In the genomic region with DNA sequence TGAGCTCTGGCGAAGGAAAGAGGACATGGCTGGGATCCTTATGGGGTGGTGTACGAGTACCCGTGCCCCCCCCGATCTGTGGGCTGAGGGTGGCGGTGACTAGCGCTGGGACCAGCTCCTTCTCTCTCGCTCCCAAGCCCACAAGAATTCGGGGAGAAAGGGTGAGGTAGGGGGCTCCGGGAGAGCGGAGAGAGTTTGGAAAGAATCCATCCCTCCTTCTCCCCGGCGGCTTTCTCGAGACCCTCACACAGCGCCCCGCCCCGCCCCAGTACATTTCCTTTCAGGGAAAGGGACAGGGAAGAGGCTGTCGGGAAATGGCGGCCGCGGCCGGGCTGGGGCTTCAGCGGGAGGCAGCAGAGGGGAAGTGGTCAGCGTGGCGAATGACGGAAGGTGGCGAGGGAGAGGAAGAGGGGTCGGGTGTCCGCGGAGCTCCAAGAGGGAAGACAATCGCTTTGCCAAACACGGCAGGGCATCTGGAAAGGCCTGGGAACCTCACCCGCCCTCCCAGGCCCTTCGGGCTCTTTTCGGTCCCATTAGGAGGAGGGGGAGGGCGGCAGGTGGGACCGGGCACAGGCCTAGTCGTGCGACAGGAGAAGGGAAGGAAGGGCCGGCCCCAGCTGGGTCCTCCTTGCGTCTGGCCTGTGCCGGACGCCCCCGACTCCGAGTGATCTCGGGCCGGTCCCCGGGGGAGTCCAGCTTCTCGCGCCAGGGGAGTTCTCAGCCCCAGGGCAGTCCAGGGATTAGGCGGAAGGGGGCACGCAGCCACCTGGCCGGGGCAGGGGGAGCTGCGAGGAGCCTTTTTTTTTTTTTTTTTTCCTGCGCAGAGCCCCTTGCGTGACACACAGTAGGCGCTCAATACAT, we compare ENCODE assay signal across 8 cellular contexts. TPM values are rescaled to one million over a fixed set of nuclear protein-coding genes. Genes with fewer than 3 reads are reported as not detected.
DNase-seq lines count a peak whose midpoint lies in the region; ATAC-seq and TF ChIP-seq lines count a peak whose summit lies in the region.

No MANE protein-coding gene starts in this region.

- no peak overlapping the region for H3K27ac ChIP-seq in mammary epithelial cell (ENCODE audit: insufficient read depth, low read depth, low read length)
- peak overlapping the region; percentile 91 for H3K27ac ChIP-seq in iPS-20b (ENCODE audit: low read length)

- POLR2A ChIA-PET in T-cell (lab: Charles Lee), result interaction anchor here (0.6 to 0.7 kb wide), 5 partner anchors 19 to 510 kb away, joined by 3 to 9 read pairs (median 7); no protein-coding TSS in a partner anchor

- WGBS in mammary epithelial cell (ENCODE audit: low coverage, missing lambda C conversion rate), result 31% methylated on average over 14 of the region's 56 CpGs

- H3K4me3 ChIP-seq in mammary epithelial cell (replicated peaks in 1 of 3; ENCODE audit: insufficient read depth in 1 of 3, low read depth in 2 of 3, low read length in 3 of 3), result peak overlapping the region in 2 of 3 experiments; percentile 37 to 43
- peak overlapping the region; percentile 73 for H3K4me3 ChIP-seq in iPS-20b (ENCODE audit: low read length)
- H3K4me3 ChIP-seq in skeletal muscle satellite cell (ENCODE audit: low read length), result peak overlapping the region; percentile 71

- peaks cover 8% of the 10 kb centered on the region for H3K36me3 Mint-ChIP-seq in T-cell

- H3K4me2 ChIP-seq in mammary epithelial cell (ENCODE audit: insufficient read depth, low read depth, low read length) (peak overlapping the region; percentile 72), skeletal muscle satellite cell (ENCODE audit: low read length) (peak overlapping the region; percentile 84)

- dilution Hi-C loops in mammary epithelial cell (cut with HindIII; ENCODE audit: low sequenced_read_pairs), result no loop called here

- intact Hi-C loops in mammary epithelial cell (cut with micrococcal nuclease), result loop anchor here (5.0 kb wide), 3 partner anchors 134 to 199 kb away; a partner anchor contains a TSS

- H3K9me3 ChIP-seq in mammary epithelial cell (replicated peaks; ENCODE audit: insufficient read depth, low read length) (no peaks in the 10 kb centered on the region), iPS-20b (ENCODE audit: insufficient read depth, low read depth, low read length) (no peaks in the 10 kb centered on the region), skeletal muscle satellite cell (replicated peaks; ENCODE audit: low read length) (no peaks in the 10 kb centered on the region)

- in situ Hi-C loops in mammary epithelial cell (cut with MboI; ENCODE audit: low sequenced_read_pairs in 2 of 2), result no loop called here

- peak overlapping the region; percentile 83 for H2AFZ ChIP-seq in mammary epithelial cell (ENCODE audit: low read depth, low read length)

- H3K4me3 Mint-ChIP-seq in T-cell, result peak overlapping the region; percentile 80 to 94 (median 86)

- peak; percentile 48 for ATAC-seq in HG03135 (IDR thresholded peaks at IDR 0.05; ENCODE audit: unreplicated experiment)
- peak; percentile 30 to 57 (median 44) for ATAC-seq in T-cell (replicated peaks in 1 of 4)

- BruUV-seq in mammary epithelial cell (replicated peaks; lab: Mats Ljungman, UMichigan), result no TSS peak

- no peaks in the 10 kb centered on the region for H3K36me3 ChIP-seq in mammary epithelial cell (ENCODE audit: insufficient read depth, low read length)
- peaks cover 10% of the 10 kb centered on the region for H3K36me3 ChIP-seq in iPS-20b (ENCODE audit: insufficient read depth, low read depth, low read length)
- H3K36me3 ChIP-seq in skeletal muscle satellite cell (ENCODE audit: insufficient read depth, low read length), result no peaks in the 10 kb centered on the region

- H3K27me3 ChIP-seq in mammary epithelial cell (ENCODE audit: insufficient read depth, low read length) (no peaks in the 10 kb centered on the region), iPS-20b (ENCODE audit: insufficient read depth, low read length) (no peaks in the 10 kb centered on the region), skeletal muscle satellite cell (ENCODE audit: control insufficient read depth, insufficient read depth, low read length) (no peaks in the 10 kb centered on the region)

- H3K4me1 Mint-ChIP-seq in T-cell, result peaks cover 24 to 46% (median 28%) of the 10 kb centered on the region in 3 donors

- H3K27me3 Mint-ChIP-seq in T-cell, result peaks cover 0 to 8% of the 10 kb centered on the region in 2 donors

- peaks cover 3% of the 10 kb centered on the region for H3K4me1 ChIP-seq in mammary epithelial cell (ENCODE audit: insufficient read depth, low read length)
- H3K4me1 ChIP-seq in iPS-20b (ENCODE audit: insufficient read depth, low read length), result no peaks in the 10 kb centered on the region; the same call in 1 of the 2 replicates
- H3K4me1 ChIP-seq in skeletal muscle satellite cell (ENCODE audit: control insufficient read depth, insufficient read depth, low read length), result peaks cover 8% of the 10 kb centered on the region

- CTCF ChIA-PET in T-cell (lab: Charles Lee) (interaction anchor here (0.6 to 1.2 kb wide), 5 partner anchors 9 to 736 kb away, joined by 3 to 8 read pairs (median 4); no protein-coding TSS in a partner anchor), mammary epithelial cell (lab: Charles Lee; ENCODE audit: low non-redundant PET) (no interaction called here)

- peak; percentile 11 to 16 for DNase-seq in activated CD4-positive, alpha-beta T cell treated with anti-CD3 and anti-CD28 coated beads for 4 hours
- no peak for DNase-seq in activated CD4-positive, alpha-beta T cell treated with anti-CD3 and anti-CD28 coated beads for 1 hour
- DNase-seq in T-cell (peak in 23 of 34 experiments; percentile 3 to 25 (median 13)), mammary epithelial cell (no peak), SKM-1 treated with dmso at 0.1 percent for 144 hours (lab: John Stamatoyannopoulos, UW; ENCODE audit: unreplicated experiment) (no peak)

- no peaks in the 10 kb centered on the region for H3K9me3 Mint-ChIP-seq in T-cell

- TF ChIP-seq CTCF in mammary epithelial cell (conservative IDR thresholded peaks at IDR 0.05 in 1 of 2, IDR thresholded peaks at IDR 0.05 in 1 of 2; ENCODE audit: extremely low read depth in 1 of 2, insufficient read depth in 1 of 2, low read depth in 1 of 2, low read length in 2 of 2), result no peak

- no peaks in the 10 kb centered on the region for H3K79me2 ChIP-seq in mammary epithelial cell (ENCODE audit: insufficient read depth, low read length)

- no peaks in the 10 kb centered on the region for H4K20me1 ChIP-seq in mammary epithelial cell (ENCODE audit: insufficient read depth, low read length)

- no peak overlapping the region for H3K9ac ChIP-seq in mammary epithelial cell (ENCODE audit: insufficient read depth, low read length)
- peak overlapping the region; percentile 89 for H3K9ac ChIP-seq in iPS-20b (ENCODE audit: low read depth, low read length)
- H3K9ac ChIP-seq in skeletal muscle satellite cell (ENCODE audit: low read depth, low read length), result peak overlapping the region; percentile 93

- H3K27ac Mint-ChIP-seq in T-cell, result peak overlapping the region; percentile 87 to 91

RNA-seq across cellular contexts. Expression of a gene that starts 10.2 kb away (rescaled TPM):
- total RNA-seq in T-cell, result 10 to 100 TPM; 32.4 to 39.5 (median 36.0) TPM
- 10 to 100 TPM; 49.1 to 51.2 TPM for total RNA-seq in mammary epithelial cell
- 29.6 TPM for polyA plus RNA-seq in mammary epithelial cell
- 26.9 TPM for polyA minus RNA-seq in mammary epithelial cell
- total RNA-seq in skeletal muscle satellite cell (2012; rRNA removed), result 39.1 and 47.1 TPM in 2 replicates

RNA-seq across cellular contexts. Expression of a gene that starts 10.5 kb away (rescaled TPM):
- total RNA-seq in T-cell (10 to 100 TPM; 11.3 to 22.5 (median 14.9) TPM), mammary epithelial cell (10 to 100 TPM; 21.3 to 28.8 TPM)
- polyA plus RNA-seq in mammary epithelial cell, result 43.4 TPM
- 75.7 TPM for polyA minus RNA-seq in mammary epithelial cell
- total RNA-seq in skeletal muscle satellite cell (2012; rRNA removed), result 38.5 and 42.4 TPM in 2 replicates

RNA-seq across cellular contexts. Expression of a gene that starts 27.4 kb away (rescaled TPM):
- total RNA-seq in T-cell, result 100 to 1,000 TPM; 183 to 509 (median 431) TPM
- 100 to 1,000 TPM; 288 to 293 TPM for total RNA-seq in mammary epithelial cell
- 2,001 TPM for polyA plus RNA-seq in mammary epithelial cell
- 121 TPM for polyA minus RNA-seq in mammary epithelial cell
- total RNA-seq in skeletal muscle satellite cell (2012; rRNA removed), result 348 and 432 TPM in 2 replicates

RNA-seq across cellular contexts. Expression of a gene that starts 32.2 kb away (rescaled TPM):
- total RNA-seq in T-cell (1 to 10 TPM; 1.6 to 9.5 (median 4.1) TPM), mammary epithelial cell (under 1 TPM in 1 of 2 donors, not detected in 1; under 0.01 TPM)
- polyA plus RNA-seq in mammary epithelial cell, result not detected
- not detected for polyA minus RNA-seq in mammary epithelial cell
- not detected in 2 replicates for total RNA-seq in skeletal muscle satellite cell (2012; rRNA removed)

Comparison
In these comparisons a context has a peak if more than half of its experiments do, and no peak if none do; other contexts are left out.
1. DNase-seq: peak in activated CD4-positive, alpha-beta T cell treated with anti-CD3 and anti-CD28 coated beads for 4 hours (2 of 2) and T-cell (23 of 34); none in activated CD4-positive, alpha-beta T cell treated with anti-CD3 and anti-CD28 coated beads for 1 hour (single experiment), mammary epithelial cell (single experiment) and SKM-1 treated with dmso at 0.1 percent for 144 hours (single experiment).
2. Peak in every context shown above with its lines, with median percentiles within 50 percentile points of each other: H3K4me3 ChIP-seq.